In genomic region chr10:132961864-132962622, GRCh38 we compare ENCODE assay signal across 8 cellular contexts. TPM values are rescaled to one million over a fixed set of nuclear protein-coding genes. Genes with fewer than 3 reads are reported as not detected.
DNase-seq lines count a peak whose midpoint lies in the region; ATAC-seq and TF ChIP-seq lines count a peak whose summit lies in the region.

No MANE protein-coding gene starts in this region.

- H3K4me2 ChIP-seq in Loucy (ENCODE audit: low read depth, low read length, poor library complexity, severe bottlenecking): no peak overlapping the region

- H3K36me3 ChIP-seq in CD4-positive, alpha-beta memory T cell (ENCODE audit: insufficient read depth, low read length): no peaks in the 10 kb centered on the region
- no peaks in the 10 kb centered on the region for H3K36me3 ChIP-seq in Loucy (ENCODE audit: insufficient read depth, low read length)
- H3K36me3 ChIP-seq in esophagus (ENCODE audit: control insufficient read depth in 2 of 2, insufficient read depth in 2 of 2, low read length in 1 of 2): no peaks in the 10 kb centered on the region
- H3K36me3 ChIP-seq in mucosa of stomach (ENCODE audit: control insufficient read depth, insufficient read depth, low read length): no peaks in the 10 kb centered on the region

- intact Hi-C loops in CD4-positive, alpha-beta memory T cell (cut with micrococcal nuclease): no loop called here

- H3K36me3 Mint-ChIP-seq in CD4-positive, alpha-beta memory T cell: peaks cover 0 to 3% of the 10 kb centered on the region in 2 donors

- POLR2A ChIA-PET in CD4-positive, alpha-beta memory T cell (lab: Charles Lee; ENCODE audit: partially characterized antibody): no interaction called here

- TF ChIP-seq CTCF in Loucy (conservative IDR thresholded peaks at IDR 0.05; ENCODE audit: low read length): no peak

- H3K9me2 ChIP-seq in Loucy (replicated peaks; ENCODE audit: low read depth, low read length): no peaks in the 10 kb centered on the region

- peak overlapping the region; percentile 71 to 76 for H3K4me3 ChIP-seq in CD4-positive, alpha-beta memory T cell (ENCODE audit: low read length in 2 of 2)
- peak overlapping the region; percentile 9 for H3K4me3 ChIP-seq in Loucy (ENCODE audit: low read length, poor library complexity, severe bottlenecking)
- peak overlapping the region; percentile 34 to 58 for H3K4me3 ChIP-seq in esophagus (ENCODE audit: low read depth in 1 of 2, low read length in 2 of 2)
- H3K4me3 ChIP-seq in mucosa of stomach (ENCODE audit: low read length): peak overlapping the region; percentile 47

- H3K27ac Mint-ChIP-seq in CD4-positive, alpha-beta memory T cell: peak overlapping the region in 6 of 7 donors; percentile 87 to 93 (median 90)

- peak overlapping the region; percentile 18 for H3K27ac ChIP-seq in CD4-positive, alpha-beta memory T cell (ENCODE audit: low read depth, low read length)
- peak overlapping the region in 1 of 2 donors; percentile 63 for H3K27ac ChIP-seq in esophagus (ENCODE audit: low read depth in 2 of 2, low read length in 1 of 2)

- WGBS in esophagus, 2 donors: 6 to 12% methylated on average over 37 of the region's 37 CpGs

- H4K20me1 ChIP-seq in Loucy (ENCODE audit: insufficient read depth, low read length, poor library complexity, severe bottlenecking): no peaks in the 10 kb centered on the region

- H3K4me1 ChIP-seq in CD4-positive, alpha-beta memory T cell (ENCODE audit: insufficient read depth, low read length): peaks cover 10% of the 10 kb centered on the region
- no peaks in the 10 kb centered on the region for H3K4me1 ChIP-seq in Loucy (ENCODE audit: insufficient read depth, low read length, poor library complexity, severe bottlenecking)
- peaks cover 8 to 13% of the 10 kb centered on the region in 2 donors for H3K4me1 ChIP-seq in esophagus (ENCODE audit: control insufficient read depth in 2 of 2, insufficient read depth in 2 of 2, low read length in 1 of 2)
- peaks cover 10% of the 10 kb centered on the region for H3K4me1 ChIP-seq in mucosa of stomach (ENCODE audit: control insufficient read depth, insufficient read depth, low read length)

- H3K4me1 Mint-ChIP-seq in CD4-positive, alpha-beta memory T cell: peaks cover 10 to 22% (median 18%) of the 10 kb centered on the region in 4 donors

- no peaks in the 10 kb centered on the region for H3K79me2 ChIP-seq in Loucy (ENCODE audit: insufficient read depth, low read length)

- peak overlapping the region; percentile 93 to 99 (median 96) for H3K4me3 Mint-ChIP-seq in CD4-positive, alpha-beta memory T cell

- CTCF ChIA-PET in CD4-positive, alpha-beta memory T cell (lab: Charles Lee; ENCODE audit: partially characterized antibody): no interaction called here

- no peaks in the 10 kb centered on the region for H3K27me3 ChIP-seq in CD4-positive, alpha-beta memory T cell (ENCODE audit: insufficient read depth, low read length)
- H3K27me3 ChIP-seq in Loucy (ENCODE audit: insufficient read depth, low read length, poor library complexity, severe bottlenecking): no peaks in the 10 kb centered on the region
- H3K27me3 ChIP-seq in esophagus (ENCODE audit: control insufficient read depth in 1 of 2, insufficient read depth in 2 of 2, low read length in 2 of 2): no peaks in the 10 kb centered on the region
- peaks cover 2% of the 10 kb centered on the region for H3K27me3 ChIP-seq in mucosa of stomach (ENCODE audit: control insufficient read depth, insufficient read depth, low read length)

- H3K9me3 Mint-ChIP-seq in CD4-positive, alpha-beta memory T cell: no peaks in the 10 kb centered on the region

- H3K9ac ChIP-seq in Loucy (ENCODE audit: low read depth, low read length, poor library complexity, severe bottlenecking): no peak overlapping the region
- H3K9ac ChIP-seq in mucosa of stomach (ENCODE audit: low read length): peak overlapping the region; percentile 78

- H2AFZ ChIP-seq in Loucy (ENCODE audit: low read length): no peak overlapping the region

- no peaks in the 10 kb centered on the region for H3F3A ChIP-seq in Loucy (ENCODE audit: low read depth)

- ATAC-seq in GM21381 (IDR thresholded peaks at IDR 0.05; ENCODE audit: unreplicated experiment): peak; percentile 54

- H3K27me3 Mint-ChIP-seq in CD4-positive, alpha-beta memory T cell: peaks cover 0 to 4% of the 10 kb centered on the region in 2 donors

- DNase-seq in CD4-positive, alpha-beta memory T cell: peak; percentile 55 to 74 (median 60)
- DNase-seq in activated CD8-positive, alpha-beta memory T cell treated with anti-CD3 and anti-CD28 coated beads, Interleukin-2, amount 50 U/mL, for 48 hours: peak; percentile 86
- peak; percentile 13 to 34 for DNase-seq in stimulated activated CD8-positive, alpha-beta memory T cell treated with anti-CD3 and anti-CD28 coated beads, Interleukin-4, amount 100 ng/mL, for 1 hour (ENCODE audit: low read depth in 2 of 2, low spot score in 1 of 2)
- no peak for DNase-seq in NCI-H2081 (lab: John Stamatoyannopoulos, UW)

- no peaks in the 10 kb centered on the region for H3K9me3 ChIP-seq in CD4-positive, alpha-beta memory T cell (ENCODE audit: control insufficient read depth in 1 of 2, low read length in 2 of 2)
- H3K9me3 ChIP-seq in Loucy (ENCODE audit: insufficient read depth, low read depth, low read length): no peaks in the 10 kb centered on the region; the same call in 1 of the 2 replicates
- H3K9me3 ChIP-seq in esophagus (ENCODE audit: control insufficient read depth in 2 of 2, insufficient read depth in 1 of 2, low read depth in 1 of 2, low read length in 1 of 2): no peaks in the 10 kb centered on the region
- no peaks in the 10 kb centered on the region for H3K9me3 ChIP-seq in mucosa of stomach (ENCODE audit: control insufficient read depth, low read length)

RNA-seq across cellular contexts. Expression of gene CFAP46, which starts 19.7 kb away (rescaled TPM):
- total RNA-seq in CD4-positive, alpha-beta memory T cell: not detected
- not detected for polyA plus RNA-seq in CD4-positive, alpha-beta memory T cell
- under 1 TPM; 0.40 to 0.73 TPM for polyA plus RNA-seq in esophagus

Comparison
In these comparisons a context has a peak if more than half of its experiments do, and no peak if none do; other contexts are left out.
1. DNase-seq: peak in CD4-positive, alpha-beta memory T cell (5 of 5), activated CD8-positive, alpha-beta memory T cell treated with anti-CD3 and anti-CD28 coated beads, Interleukin-2, amount 50 U/mL, for 48 hours (single experiment) and stimulated activated CD8-positive, alpha-beta memory T cell treated with anti-CD3 and anti-CD28 coated beads, Interleukin-4, amount 100 ng/mL, for 1 hour (2 of 2); none in NCI-H2081 (0 of 2).
2. H3K4me3 ChIP-seq: peak in every context shown above with its lines; median percentile 74 in CD4-positive, alpha-beta memory T cell; 47 in mucosa of stomach; 46 in esophagus; 9 in Loucy.